In the genomic region with DNA sequence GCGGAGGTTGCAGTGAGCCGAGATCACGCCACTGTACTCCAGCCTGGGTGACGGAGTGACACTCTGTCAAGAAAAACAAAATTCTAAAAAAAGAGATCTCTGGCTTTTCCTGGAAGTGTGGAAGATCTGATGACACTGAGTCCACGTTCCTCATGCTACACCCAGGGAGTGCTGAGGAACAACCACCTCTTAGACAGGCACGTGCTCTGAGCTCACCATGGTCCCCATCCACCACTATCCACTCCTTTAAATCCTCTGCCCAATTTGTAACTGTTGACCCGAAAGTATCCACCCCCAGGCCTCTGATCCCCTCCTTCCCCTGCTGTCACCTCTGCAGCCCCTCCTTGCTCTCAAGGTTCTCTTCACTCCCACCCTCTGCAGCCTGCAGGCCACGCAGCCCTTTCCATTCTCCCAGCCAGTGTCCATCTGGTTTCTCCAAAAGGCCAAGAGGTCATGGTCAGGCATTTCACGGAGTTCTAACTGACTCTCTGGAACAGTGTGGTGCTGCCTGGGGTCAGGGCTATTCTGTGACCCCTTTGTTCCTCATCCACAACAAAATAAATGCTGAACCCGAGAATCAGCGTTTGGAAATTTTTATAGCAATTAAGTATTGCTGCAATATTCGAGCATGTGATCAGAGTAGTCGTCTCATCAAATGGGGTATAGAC, we compare ENCODE assay signal across 17 cellular contexts.
DNase-seq lines count a peak whose midpoint lies in the region; FAIRE-seq and TF ChIP-seq lines count a peak whose summit lies in the region.
"Had no signal": no experiment of that assay in that cellular context is flagged by ENCODE, and none has a peak within 500 bp of the region (broad histone marks: within the 10 kb centered on the region; RNA-seq: fewer than 3 reads in every experiment).

No MANE protein-coding gene starts in this region.

- H3K79me1 ChIP-seq in H1 (ENCODE audit: low read depth, low read length) = no peaks in the 10 kb centered on the region

- H3K27me3 ChIP-seq in H1 (replicated peaks in 1 of 4; ENCODE audit: control insufficient read depth in 3 of 4, extremely low read depth in 1 of 4, insufficient read depth in 3 of 4, low read length in 3 of 4) = no peaks in the 10 kb centered on the region
- H3K27me3 ChIP-seq in neural progenitor cell = no peaks in the 10 kb centered on the region
- H3K27me3 ChIP-seq in testis = no peaks in the 10 kb centered on the region

- intact Hi-C loops in testis (cut with DNase I; ENCODE audit: low total_unique reads) = no loop called here

- peaks cover 8% of the 10 kb centered on the region for H3K36me3 Mint-ChIP-seq in neural progenitor cell
- H3K36me3 Mint-ChIP-seq: CD14-positive monocyte; CD8-positive, alpha-beta T cell had no signal

- H3K79me2 ChIP-seq in H1 (ENCODE audit: control insufficient read depth in 1 of 2, insufficient read depth in 2 of 2, low read length in 2 of 2) = no peaks in the 10 kb centered on the region
- H3K79me2 ChIP-seq in neural progenitor cell (ENCODE audit: low read depth) = no peaks in the 10 kb centered on the region

- H2AK5ac ChIP-seq in H1 (ENCODE audit: low read depth, low read length) = no peak overlapping the region

- peak overlapping the region; percentile 31 for H3K4me3 Mint-ChIP-seq in neural progenitor cell
- H3K4me3 Mint-ChIP-seq: CD14-positive monocyte; CD8-positive, alpha-beta T cell had no signal

- no peak overlapping the region for H3K4me2 ChIP-seq in H1 (ENCODE audit: insufficient read depth in 1 of 2, low read depth in 2 of 2, low read length in 2 of 2)
- no peak overlapping the region for H3K4me2 ChIP-seq in neural progenitor cell

- H2BK120ac ChIP-seq in H1 (replicated peaks; ENCODE audit: low read depth, low read length) = no peak overlapping the region

- peaks cover 18% of the 10 kb centered on the region for H3F3A ChIP-seq in neural progenitor cell (ENCODE audit: low read depth)

- H3K23me2 ChIP-seq in H1 (ENCODE audit: low read depth, low read length) = no peaks in the 10 kb centered on the region

- no peak overlapping the region for H4K8ac ChIP-seq in H1 (ENCODE audit: extremely low read depth, insufficient read depth, low read length)

- H4K20me1 ChIP-seq in H1 (replicated peaks in 1 of 2; ENCODE audit: control insufficient read depth in 1 of 2, insufficient read depth in 2 of 2, low read length in 2 of 2) (no peaks in the 10 kb centered on the region), neural progenitor cell (ENCODE audit: low read depth) (no peaks in the 10 kb centered on the region)

- no peak overlapping the region for H4K5ac ChIP-seq in H1 (ENCODE audit: insufficient read length, low read depth, low read length)

- H2BK5ac ChIP-seq in H1 (ENCODE audit: low read depth, low read length) = no peak overlapping the region

- no peak overlapping the region for H3K23ac ChIP-seq in H1 (ENCODE audit: insufficient read length)

- no peak overlapping the region for H3K18ac ChIP-seq in H1 (ENCODE audit: extremely low read depth, low read length)

- H3K9ac ChIP-seq in H1 (replicated peaks in 1 of 4; ENCODE audit: extremely low read depth in 1 of 4, low read depth in 3 of 4, low read length in 3 of 4) = no peak overlapping the region
- no peak overlapping the region for H3K9ac ChIP-seq in neural progenitor cell
- H3K9ac ChIP-seq: GM23248 had no signal

- no peak overlapping the region for H3K14ac ChIP-seq in H1 (ENCODE audit: insufficient read length)

- no peak for TF ChIP-seq RAD21 in H1 (IDR thresholded peaks at IDR 0.05 in 1 of 2, conservative IDR thresholded peaks at IDR 0.05 in 1 of 2; ENCODE audit: low read depth in 2 of 2, low read length in 2 of 2)

- no peak overlapping the region for H3K4ac ChIP-seq in H1 (replicated peaks; ENCODE audit: insufficient read length, low read depth, low read length)

- H3K27me3 Mint-ChIP-seq in neural progenitor cell (ENCODE audit: insufficient read depth, low read depth) = peaks cover 6% of the 10 kb centered on the region

- TF ChIP-seq CTCF in H1 (IDR thresholded peaks at IDR 0.05; ENCODE audit: control extremely low read depth in 1 of 3, insufficient read depth in 1 of 3, low read depth in 1 of 3, low read length in 3 of 3) (no peak), neural progenitor cell (IDR thresholded peaks at IDR 0.05) (no peak), testis (IDR thresholded peaks at IDR 0.05) (no peak)

- H2BK20ac ChIP-seq in H1 (ENCODE audit: low read length) = peak overlapping the region; percentile 86; the same call in 1 of the 2 replicates

- H2AFZ ChIP-seq in H1 (ENCODE audit: low read length) (no peak overlapping the region), neural progenitor cell (replicated peaks) (no peak overlapping the region)
- H2AFZ ChIP-seq: GM23248 had no signal

- WGBS in H1 (ENCODE audit: extremely low coverage in 1 of 2, insufficient coverage in 1 of 2, insufficient read length in 1 of 2, insufficient replicate concordance in 2 of 2, low coverage in 1 of 2, low lambda C conversion rate in 2 of 2, missing lambda C conversion rate in 1 of 2), 2 experiments = 90% methylated on average over 13 of the region's 13 CpGs; no CpG with 5 or more reads in 1 of the 2 experiments
- 48 to 55% methylated on average over 13 of the region's 13 CpGs for WGBS in testis, 2 donors

- peaks cover 35% of the 10 kb centered on the region for H3K4me1 Mint-ChIP-seq in neural progenitor cell
- H3K4me1 Mint-ChIP-seq: CD14-positive monocyte had no signal

- no peak for FAIRE-seq in H1 (lab: Jason Lieb, UNC)
- FAIRE-seq in GM12892 (lab: Jason Lieb, UNC) = no peak
- FAIRE-seq: D721Med had no signal

- H3K27ac ChIP-seq in H1 (ENCODE audit: low read depth, low read length) (no peak overlapping the region), neural progenitor cell (peak overlapping the region; percentile 56), testis (peak overlapping the region; percentile 79 to 84)
- H3K27ac ChIP-seq: 22Rv1, GM23248 had no signal

- H3K4me3 ChIP-seq in H1 (ENCODE audit: extremely low read depth in 1 of 4, insufficient read depth in 2 of 4, low read depth in 3 of 4, low read length in 4 of 4) = no peak overlapping the region
- no peak overlapping the region for H3K4me3 ChIP-seq in neural progenitor cell
- no peak overlapping the region for H3K4me3 ChIP-seq in testis
- H3K4me3 ChIP-seq: GM23248 had no signal

- H2BK12ac ChIP-seq in H1 (ENCODE audit: low read depth, low read length) = no peak overlapping the region

- H3K4me1 ChIP-seq in H1 (replicated peaks in 1 of 4; ENCODE audit: control insufficient read depth in 3 of 4, insufficient read depth in 4 of 4, low read length in 3 of 4) = peaks cover 0 to 5% (median 2%) of the 10 kb centered on the region in 4 experiments; a peak in 2 of 7 replicates
- H3K4me1 ChIP-seq in neural progenitor cell = peaks cover 26% of the 10 kb centered on the region
- peaks cover 24% of the 10 kb centered on the region for H3K4me1 ChIP-seq in testis

- no peak overlapping the region for H2BK15ac ChIP-seq in H1 (ENCODE audit: low read length)

- peak overlapping the region; percentile 85 for H3K27ac Mint-ChIP-seq in neural progenitor cell
- H3K27ac Mint-ChIP-seq: CD8-positive, alpha-beta T cell had no signal

- H3K9me3 ChIP-seq in H1 (ENCODE audit: insufficient read depth in 2 of 2, low read depth in 1 of 2, low read length in 1 of 2) = no peaks in the 10 kb centered on the region
- no peaks in the 10 kb centered on the region for H3K9me3 ChIP-seq in neural progenitor cell (ENCODE audit: low read depth)
- H3K9me3 ChIP-seq in testis = no peaks in the 10 kb centered on the region

- DNase-seq in NCI-H82 (lab: John Stamatoyannopoulos, UW) = peak; percentile 6
- DNase-seq in NCI-H82 treated with DMSO at 0.1 percent for 48 hours (lab: John Stamatoyannopoulos, UW; ENCODE audit: unreplicated experiment) = no peak
- no peak for DNase-seq in H1 (ENCODE audit: low read depth in 1 of 2, low spot score in 2 of 2)
- DNase-seq in neural progenitor cell (ENCODE audit: low spot score) = no peak
- peak; percentile 76 for DNase-seq in testis
- no peak for DNase-seq in GM12892 (ENCODE audit: insufficient read length)
- no peak for DNase-seq in DMS 273 treated with DMSO at 0.1 percent for 48 hours (lab: John Stamatoyannopoulos, UW)
- no peak for DNase-seq in GM19240 (ENCODE audit: insufficient read length, low spot score)
- DNase-seq: CD8-positive, alpha-beta T cell; COR-L47; DND-41; GDM1; GM23248; H7 had no signal

- H3K9me3 Mint-ChIP-seq in neural progenitor cell = no peaks in the 10 kb centered on the region
- H3K9me3 Mint-ChIP-seq: CD14-positive monocyte; CD8-positive, alpha-beta T cell had no signal

- TF ChIP-seq POLR2A in H1 (IDR thresholded peaks at IDR 0.05; ENCODE audit: control extremely low read depth in 1 of 2, low read depth in 2 of 2, low read length in 2 of 2) (no peak), testis (IDR thresholded peaks at IDR 0.05) (no peak), GM12892 (IDR thresholded peaks at IDR 0.05; ENCODE audit: low read depth, low read length) (no peak)

- POLR2A ChIA-PET in H1 (lab: Charles Lee; ENCODE audit: partially characterized antibody) = no interaction called here

- no peak for TF ChIP-seq EP300 in H1 (IDR thresholded peaks at IDR 0.05; ENCODE audit: borderline replicate concordance in 1 of 2, low read depth in 2 of 2, low read length in 2 of 2)

- CTCF ChIA-PET in H1 (lab: Charles Lee; ENCODE audit: partially characterized antibody) = interaction anchor here (1.6 to 1.7 kb wide), 2 partner anchors 9 to 22 kb away, joined by 4 to 5 read pairs; no protein-coding TSS in a partner anchor

- H4K91ac ChIP-seq in H1 (replicated peaks; ENCODE audit: insufficient read length, low read length) = no peak overlapping the region

- H3K36me3 ChIP-seq in H1 (ENCODE audit: control insufficient read depth in 2 of 4, insufficient read depth in 4 of 4, low read length in 3 of 4) (no peaks in the 10 kb centered on the region; a peak in 1 of 8 replicates), neural progenitor cell (no peaks in the 10 kb centered on the region), testis (ENCODE audit: low read depth, missing control alignments) (no peaks in the 10 kb centered on the region)

- H3K56ac ChIP-seq in H1 (replicated peaks; ENCODE audit: insufficient read length, low read depth, low read length) = no peak overlapping the region

TF ChIP-seq in H1, 55 proteins besides CTCF, POLR2A, EP300 and RAD21 (continues in another document):
- TF ChIP-seq ASH2L (IDR thresholded peaks at IDR 0.05; ENCODE audit: low read length) (no peak), FOSL1 (IDR thresholded peaks at IDR 0.05; ENCODE audit: insufficient read depth, low read depth, low read length) (no peak), PHF8 (conservative IDR thresholded peaks at IDR 0.05; ENCODE audit: low read depth, low read length) (no peak), ZNF274 (IDR thresholded peaks at IDR 0.05; ENCODE audit: borderline replicate concordance, extremely low read depth, low read length) (no peak), GABPA (IDR thresholded peaks at IDR 0.05; ENCODE audit: borderline replicate concordance, insufficient read depth, low read length) (no peak), SP1 (IDR thresholded peaks at IDR 0.05; ENCODE audit: low read depth, low read length) (no peak), TAF7 (optimal IDR thresholded peaks at IDR 0.05; ENCODE audit: borderline replicate concordance, low read depth, low read length) (no peak), SP2 (IDR thresholded peaks at IDR 0.05; ENCODE audit: low read length) (no peak)

Comparison
In these comparisons a context has a peak if more than half of its experiments do, and no peak if none do; other contexts are left out.
1. DNase-seq: peak in NCI-H82 (single experiment) and testis (single experiment); none in NCI-H82 treated with DMSO at 0.1 percent for 48 hours (single experiment), H1 (0 of 2), neural progenitor cell (single experiment), GM12892 (single experiment), DMS 273 treated with DMSO at 0.1 percent for 48 hours (single experiment) and GM19240 (single experiment).